1 cellular context compared by ENCODE assay signal in the genomic region with DNA sequence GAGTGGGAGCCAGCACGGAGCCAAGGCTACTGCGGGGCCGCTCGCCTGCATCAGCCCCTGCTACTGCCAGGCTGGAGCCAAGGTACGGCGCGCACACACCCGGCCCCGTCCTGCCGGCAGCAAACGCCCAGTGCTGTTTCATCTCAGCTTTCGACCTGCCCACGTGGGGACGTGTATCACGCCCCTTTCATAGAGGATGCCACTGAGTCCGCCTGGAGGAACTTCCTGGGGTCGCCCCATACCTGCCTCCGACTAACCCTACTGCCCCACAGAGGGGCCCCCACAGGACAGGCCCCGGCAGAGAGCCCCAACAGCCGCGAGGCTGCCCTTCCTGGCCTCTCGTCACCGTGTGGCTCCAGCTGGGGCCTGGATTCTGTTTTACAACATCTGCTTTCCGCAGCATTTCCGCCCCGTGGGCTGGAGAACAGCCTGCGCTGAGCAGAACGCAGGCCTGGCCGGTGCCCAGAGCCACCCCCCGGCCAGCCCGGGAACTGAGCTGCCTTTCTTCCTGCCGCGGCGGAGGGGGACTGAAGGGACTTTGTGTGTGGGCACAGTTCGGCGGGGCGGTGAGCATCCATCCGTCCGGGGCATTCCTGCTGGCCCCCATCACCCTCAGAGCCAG.
TF ChIP-seq lines count a peak whose summit lies in the region.

No MANE protein-coding gene starts in this region.

TF ChIP-seq in H1, 55 proteins besides CTCF, POLR2A, EP300 and RAD21:
- no peak for TF ChIP-seq POU5F1 (IDR thresholded peaks at IDR 0.05; ENCODE audit: low read depth, low read length)
- TF ChIP-seq TBP (IDR thresholded peaks at IDR 0.05; ENCODE audit: low read depth, low read length): no peak
- no peak for TF ChIP-seq NANOG (IDR thresholded peaks at IDR 0.05; ENCODE audit: insufficient read depth, low read depth, low read length, poor library complexity, severe bottlenecking)
- TF ChIP-seq BACH1 (IDR thresholded peaks at IDR 0.05; ENCODE audit: low read length): no peak
- TF ChIP-seq, protein P1, sequence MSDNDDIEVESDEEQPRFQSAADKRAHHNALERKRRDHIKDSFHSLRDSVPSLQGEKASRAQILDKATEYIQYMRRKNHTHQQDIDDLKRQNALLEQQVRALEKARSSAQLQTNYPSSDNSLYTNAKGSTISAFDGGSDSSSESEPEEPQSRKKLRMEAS (IDR thresholded peaks at IDR 0.05): no peak
- TF ChIP-seq BCL11A (IDR thresholded peaks at IDR 0.05; ENCODE audit: low read depth in 2 of 2, low read length in 2 of 2): no peak
- TF ChIP-seq TCF12 (IDR thresholded peaks at IDR 0.05; ENCODE audit: low read depth, low read length): no peak
- no peak for TF ChIP-seq SP4 (IDR thresholded peaks at IDR 0.05; ENCODE audit: low read length)
- no peak for TF ChIP-seq ZNF274 (IDR thresholded peaks at IDR 0.05; ENCODE audit: borderline replicate concordance, extremely low read depth, low read length)
- no peak for TF ChIP-seq CTBP2 (IDR thresholded peaks at IDR 0.05; ENCODE audit: borderline replicate concordance, insufficient read depth, insufficient read length, low read length)
- TF ChIP-seq MAFK (IDR thresholded peaks at IDR 0.05; ENCODE audit: low read depth, low read length): no peak
- no peak for TF ChIP-seq TAF1 (IDR thresholded peaks at IDR 0.05; ENCODE audit: low read depth, low read length)
- TF ChIP-seq TAF7 (optimal IDR thresholded peaks at IDR 0.05; ENCODE audit: borderline replicate concordance, low read depth, low read length): no peak
- no peak for TF ChIP-seq CEBPB (IDR thresholded peaks at IDR 0.05; ENCODE audit: low read depth, low read length)
- TF ChIP-seq HDAC6 (IDR thresholded peaks at IDR 0.05; ENCODE audit: low read depth, low read length): no peak
- no peak for TF ChIP-seq SUZ12 (IDR thresholded peaks at IDR 0.05; ENCODE audit: low read length)
- no peak for TF ChIP-seq YY1 (IDR thresholded peaks at IDR 0.05; ENCODE audit: low read depth, low read length)
- TF ChIP-seq RBBP5 (IDR thresholded peaks at IDR 0.05; ENCODE audit: borderline replicate concordance, low read depth, low read length): no peak
- TF ChIP-seq KDM5A (IDR thresholded peaks at IDR 0.05; ENCODE audit: low read length): no peak
- TF ChIP-seq KDM4A (IDR thresholded peaks at IDR 0.05; ENCODE audit: low read depth, low read length, severe bottlenecking): no peak
